In the genomic region with DNA sequence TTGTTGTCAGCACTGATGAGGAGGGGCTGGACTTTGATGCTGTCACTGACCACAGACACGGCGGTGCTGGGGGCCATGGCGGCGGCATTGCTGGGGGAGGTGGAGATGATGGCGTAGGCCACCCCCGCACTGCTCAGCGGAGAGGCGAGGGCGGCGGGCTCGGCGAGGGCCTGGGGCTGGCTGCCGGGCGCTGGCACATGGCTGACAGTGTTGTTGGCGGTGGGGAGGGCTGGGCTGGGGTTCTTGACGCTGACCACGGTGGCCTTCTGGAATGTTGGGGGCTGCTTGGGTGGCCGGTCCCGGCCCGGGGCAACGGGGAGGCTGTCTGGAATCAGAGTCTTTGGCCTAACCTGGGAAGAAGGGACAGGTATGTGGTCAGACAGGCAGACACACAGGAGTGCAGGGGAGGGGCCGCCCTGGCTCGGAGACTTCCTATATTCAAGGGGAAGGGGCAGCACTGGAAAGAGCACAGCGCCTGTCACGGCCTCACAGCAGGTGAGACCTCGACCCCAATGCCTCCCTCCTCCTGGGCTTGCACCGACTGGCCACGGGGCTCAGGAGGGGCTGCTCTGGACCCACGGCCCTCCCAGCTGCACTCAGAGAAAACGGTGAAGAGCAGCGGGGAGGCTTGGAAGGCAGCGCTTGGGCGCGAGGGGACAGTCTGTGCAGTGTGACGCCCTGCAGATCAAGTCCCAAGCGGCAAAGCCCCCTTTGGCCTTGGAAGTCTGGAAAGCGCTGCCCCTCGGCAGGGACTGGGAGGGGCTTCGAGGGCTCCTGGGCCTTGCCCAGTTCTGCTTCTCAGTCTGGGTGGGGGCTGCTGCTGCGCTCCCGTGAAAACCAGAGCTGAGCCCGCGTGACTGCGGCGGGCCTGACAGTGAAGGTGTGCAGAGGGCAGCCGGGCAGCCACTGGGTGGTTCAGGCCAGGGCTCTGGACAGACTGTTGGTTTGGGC, we compare ENCODE assay signal across 19 cellular contexts.
DNase-seq lines count a peak whose midpoint lies in the region; ATAC-seq and TF ChIP-seq lines count a peak whose summit lies in the region.
"Had no signal": no experiment of that assay in that cellular context is flagged by ENCODE, and none has a peak within 500 bp of the region (broad histone marks: within the 10 kb centered on the region; RNA-seq: fewer than 3 reads in every experiment).

No MANE protein-coding gene starts in this region.

- no peak overlapping the region for H3K4me2 ChIP-seq in osteoblast (ENCODE audit: insufficient read depth, low read length)
- H3K4me2 ChIP-seq: SK-N-SH had no signal

- H3K9me3 Mint-ChIP-seq in CD14-positive monocyte (peaks cover 0 to 10% (median 7%) of the 10 kb centered on the region in 7 donors), endodermal cell (peaks cover 19% of the 10 kb centered on the region)
- H3K9me3 Mint-ChIP-seq in activated T-helper 17 cell treated with anti-CD3 and anti-CD28 coated beads, Interleukin-2, amount 50 U/mL, for 72 hours = no peaks in the 10 kb centered on the region

- H3K4me3 ChIP-seq in endodermal cell (ENCODE audit: low read length) (no peak overlapping the region), osteoblast (ENCODE audit: insufficient read depth, low read length) (no peak overlapping the region)

- intact Hi-C loops in CD14-positive monocyte (cut with micrococcal nuclease) = no loop called here

- no peak for ATAC-seq in HG02973 (IDR thresholded peaks at IDR 0.05; ENCODE audit: unreplicated experiment)
- ATAC-seq in activated T-helper 17 cell treated with anti-CD3 and anti-CD28 coated beads, Interleukin-2, amount 50 U/mL, for 72 hours (replicated peaks) = no peak

- no peaks in the 10 kb centered on the region for H4K20me1 ChIP-seq in osteoblast (ENCODE audit: insufficient read depth, low read length)

- H3K36me3 Mint-ChIP-seq in CD14-positive monocyte (no peaks in the 10 kb centered on the region), endodermal cell (ENCODE audit: low read depth) (peaks cover 50% of the 10 kb centered on the region)
- H3K36me3 Mint-ChIP-seq in activated T-helper 17 cell treated with anti-CD3 and anti-CD28 coated beads, Interleukin-2, amount 50 U/mL, for 72 hours (ENCODE audit: low read depth) = no peaks in the 10 kb centered on the region
- H3K36me3 Mint-ChIP-seq: CD4-positive, alpha-beta memory T cell had no signal

- peak overlapping the region in 2 of 7 donors; percentile 11 to 65 for H3K27ac Mint-ChIP-seq in CD14-positive monocyte
- no peak overlapping the region for H3K27ac Mint-ChIP-seq in endodermal cell
- H3K27ac Mint-ChIP-seq in activated T-helper 17 cell treated with anti-CD3 and anti-CD28 coated beads, Interleukin-2, amount 50 U/mL, for 72 hours = no peak overlapping the region

- H3K27me3 ChIP-seq in endodermal cell (ENCODE audit: control insufficient read depth, insufficient read depth, low read length, poor library complexity, severe bottlenecking) (no peaks in the 10 kb centered on the region), osteoblast (ENCODE audit: insufficient read depth, low read length) (no peaks in the 10 kb centered on the region)
- H3K27me3 ChIP-seq: BE2C had no signal

- H3K4me3 Mint-ChIP-seq in CD14-positive monocyte (no peak overlapping the region), endodermal cell (no peak overlapping the region)
- no peak overlapping the region for H3K4me3 Mint-ChIP-seq in activated T-helper 17 cell treated with anti-CD3 and anti-CD28 coated beads, Interleukin-2, amount 50 U/mL, for 72 hours
- H3K4me3 Mint-ChIP-seq: CD4-positive, alpha-beta memory T cell had no signal

- no peak overlapping the region for H2AFZ ChIP-seq in osteoblast (ENCODE audit: low read length)

- H3K4me1 ChIP-seq in endodermal cell (ENCODE audit: control insufficient read depth, insufficient read depth, low read length) = no peaks in the 10 kb centered on the region
- H3K4me1 ChIP-seq in osteoblast (ENCODE audit: insufficient read depth, low read length) = no peaks in the 10 kb centered on the region
- H3K4me1 ChIP-seq: BE2C had no signal

- 92 to 98% methylated on average over 17 to 46 of the region's 46 CpGs for WGBS in endodermal cell (ENCODE audit: insufficient coverage in 1 of 2, insufficient read length in 1 of 2), 2 experiments

- H3K27ac ChIP-seq in endodermal cell (ENCODE audit: low read depth, low read length) (no peak overlapping the region), osteoblast (ENCODE audit: low read depth, low read length) (no peak overlapping the region)

- H3K27me3 Mint-ChIP-seq in CD14-positive monocyte (ENCODE audit: low read depth in 3 of 3) (peaks cover 0 to 5% (median 4%) of the 10 kb centered on the region in 3 donors), endodermal cell (ENCODE audit: insufficient read depth) (no peaks in the 10 kb centered on the region)
- peaks cover 10% of the 10 kb centered on the region for H3K27me3 Mint-ChIP-seq in activated T-helper 17 cell treated with anti-CD3 and anti-CD28 coated beads, Interleukin-2, amount 50 U/mL, for 72 hours

- DNase-seq in CD14-positive monocyte (ENCODE audit: low spot score) (peak; percentile 34), ELF-1 (ENCODE audit: low read depth, low spot score) (peak; percentile 63), endodermal cell (peak; percentile 32), osteoblast (ENCODE audit: insufficient read length, low spot score, missing footprints) (peak; percentile 58), NCI-H526 treated with DMSO at 0.1 percent for 48 hours (lab: John Stamatoyannopoulos, UW) (no peak), OCI-M1 (lab: John Stamatoyannopoulos, UW) (no peak)
- DNase-seq: BE2C; Calu3; CD4-positive, alpha-beta memory T cell; DMS53; KBM-7; NCI-H1436; NCI-H2029 treated with DMSO at 0.1 percent for 48 hours; NCI-H510A; NCI-H82; SHP77; SK-N-SH had no signal

- no peak overlapping the region for H3K9ac ChIP-seq in endodermal cell (ENCODE audit: extremely low read depth, low read length, poor library complexity, severe bottlenecking)
- H3K9ac ChIP-seq: SK-N-SH had no signal

- no peaks in the 10 kb centered on the region for H3K79me2 ChIP-seq in osteoblast (ENCODE audit: insufficient read depth, low read length)

- H3K36me3 ChIP-seq in endodermal cell (ENCODE audit: control insufficient read depth, insufficient read depth, low read length) (peaks cover 49% of the 10 kb centered on the region), osteoblast (ENCODE audit: insufficient read depth, low read length) (no peaks in the 10 kb centered on the region)

- H3K9me3 ChIP-seq in endodermal cell (ENCODE audit: control insufficient read depth, low read length) = peaks cover 22% of the 10 kb centered on the region
- H3K9me3 ChIP-seq in osteoblast (ENCODE audit: low read depth, low read length) = no peaks in the 10 kb centered on the region
- H3K9me3 ChIP-seq: BE2C, SK-N-SH had no signal

- TF ChIP-seq CTCF in CD14-positive monocyte (IDR thresholded peaks at IDR 0.05) = no peak
- TF ChIP-seq CTCF in endodermal cell (conservative IDR thresholded peaks at IDR 0.05) = no peak
- no peak for TF ChIP-seq CTCF in osteoblast (IDR thresholded peaks at IDR 0.05; ENCODE audit: extremely low read depth, low read depth, low read length)

- H3K4me1 Mint-ChIP-seq in CD14-positive monocyte (no peaks in the 10 kb centered on the region), endodermal cell (no peaks in the 10 kb centered on the region)
- H3K4me1 Mint-ChIP-seq in activated T-helper 17 cell treated with anti-CD3 and anti-CD28 coated beads, Interleukin-2, amount 50 U/mL, for 72 hours = no peaks in the 10 kb centered on the region
- H3K4me1 Mint-ChIP-seq: CD4-positive, alpha-beta memory T cell had no signal

Comparison
In these comparisons a context has a peak if more than half of its experiments do, and no peak if none do; other contexts are left out.
1. DNase-seq: peak in CD14-positive monocyte (single experiment), ELF-1 (single experiment), endodermal cell (single experiment) and osteoblast (single experiment); none in NCI-H526 treated with DMSO at 0.1 percent for 48 hours (single experiment) and OCI-M1 (single experiment).